Comparison of ENCODE assay signal across 9 cellular contexts in genomic region chr1:92079441-92079840, GRCh38. TPM values are rescaled to one million over a fixed set of nuclear protein-coding genes. Genes with fewer than 3 reads are reported as not detected.
DNase-seq lines count a peak whose midpoint lies in the region; TF ChIP-seq lines count a peak whose summit lies in the region.
"Had no signal": no experiment of that assay in that cellular context is flagged by ENCODE, and none has a peak within 500 bp of the region (broad histone marks: within the 10 kb centered on the region; RNA-seq: fewer than 3 reads in every experiment).

No MANE protein-coding gene starts in this region.

- no peaks in the 10 kb centered on the region for H3K79me2 ChIP-seq in Karpas-422 (ENCODE audit: low read length)
- H3K79me2 ChIP-seq in osteoblast (ENCODE audit: insufficient read depth, low read length), result no peaks in the 10 kb centered on the region

- H3K27me3 ChIP-seq in BLaER1 treated with 17β-estradiol and CSF1 and Interleukin-3, amounts not matched to agents 10 nM and 100 nM, result no peaks in the 10 kb centered on the region
- H3K27me3 ChIP-seq in Karpas-422 (ENCODE audit: low read length) (no peaks in the 10 kb centered on the region), osteoblast (ENCODE audit: insufficient read depth, low read length) (no peaks in the 10 kb centered on the region)

- H2AFZ ChIP-seq in Karpas-422 (ENCODE audit: low read length) (peak overlapping the region; percentile 92; the same call in 1 of the 2 replicates), osteoblast (ENCODE audit: low read length) (peak overlapping the region; percentile 90)

- DNase-seq in Karpas-422, result no peak
- no peak for DNase-seq in osteoblast (ENCODE audit: insufficient read length, low spot score, missing footprints)
- no peak for DNase-seq in GM20000 (ENCODE audit: low spot score)
- DNase-seq in central memory CD4-positive, alpha-beta T cell, result no peak
- DNase-seq in T-helper 1 cell, result no peak
- no peak for DNase-seq in activated effector memory CD4-positive, alpha-beta T cell treated with Interleukin-2 at 50 U/mL for 16 hours
- DNase-seq: GF-D8 had no signal

- TF ChIP-seq CTCF in osteoblast (IDR thresholded peaks at IDR 0.05; ENCODE audit: extremely low read depth, low read depth, low read length) (no peak), GM20000 (IDR thresholded peaks at IDR 0.05; ENCODE audit: extremely low read depth, missing control alignments) (no peak)

- H3K9me2 ChIP-seq in Karpas-422 (replicated peaks; ENCODE audit: insufficient read depth, low read length), result no peaks in the 10 kb centered on the region

- H3K4me2 ChIP-seq in BLaER1 treated with 17β-estradiol and CSF1 and Interleukin-3, amounts not matched to agents 10 nM and 100 nM, result peak overlapping the region; percentile 64 to 89 (median 81); a peak in 20 of 22 replicates
- H3K4me2 ChIP-seq in Karpas-422 (ENCODE audit: low read depth, low read length, poor library complexity, severe bottlenecking), result peak overlapping the region; percentile 81
- peak overlapping the region; percentile 81 for H3K4me2 ChIP-seq in osteoblast (ENCODE audit: insufficient read depth, low read length)

- H3K4me3 ChIP-seq in BLaER1 treated with 17β-estradiol and CSF1 and Interleukin-3, amounts not matched to agents 10 nM and 100 nM, result peak overlapping the region in 9 of 10 experiments; percentile 70 to 81 (median 72); a peak in 13 of 20 replicates
- H3K4me3 ChIP-seq in Karpas-422 (ENCODE audit: low read length) (no peak overlapping the region), osteoblast (ENCODE audit: insufficient read depth, low read length) (peak overlapping the region; percentile 80)

- H3K36me3 ChIP-seq in BLaER1 treated with 17β-estradiol and CSF1 and Interleukin-3, amounts not matched to agents 10 nM and 100 nM, result peaks cover 0 to 4% (median 0%) of the 10 kb centered on the region in 11 experiments; a peak in 2 of 22 replicates
- no peaks in the 10 kb centered on the region for H3K36me3 ChIP-seq in Karpas-422 (ENCODE audit: insufficient read depth, low read length)
- no peaks in the 10 kb centered on the region for H3K36me3 ChIP-seq in osteoblast (ENCODE audit: insufficient read depth, low read length)

- peaks cover 0 to 15% (median 8%) of the 10 kb centered on the region in 10 experiments; a peak in 12 of 20 replicates for H3K4me1 ChIP-seq in BLaER1 treated with 17β-estradiol and CSF1 and Interleukin-3, amounts not matched to agents 10 nM and 100 nM
- H3K4me1 ChIP-seq in Karpas-422 (ENCODE audit: low read length) (peaks cover 10% of the 10 kb centered on the region), osteoblast (ENCODE audit: insufficient read depth, low read length) (no peaks in the 10 kb centered on the region)

- H3K27ac ChIP-seq in BLaER1 treated with 17β-estradiol and CSF1 and Interleukin-3, amounts not matched to agents 10 nM and 100 nM, result peak overlapping the region in 1 of 11 experiments; percentile 76; a peak in 3 of 22 replicates
- H3K27ac ChIP-seq in Karpas-422 (ENCODE audit: low read length), result no peak overlapping the region
- peak overlapping the region; percentile 91 for H3K27ac ChIP-seq in cingulate gyrus (ENCODE audit: low read depth, low read length)
- H3K27ac ChIP-seq in osteoblast (ENCODE audit: low read depth, low read length), result no peak overlapping the region

- no peaks in the 10 kb centered on the region for H4K20me1 ChIP-seq in BLaER1 treated with 17β-estradiol and CSF1 and Interleukin-3, amounts not matched to agents 10 nM and 100 nM
- no peaks in the 10 kb centered on the region for H4K20me1 ChIP-seq in Karpas-422 (ENCODE audit: insufficient read depth, low read depth, low read length)
- no peaks in the 10 kb centered on the region for H4K20me1 ChIP-seq in osteoblast (ENCODE audit: insufficient read depth, low read length)

- H3K9ac ChIP-seq in BLaER1 treated with 17β-estradiol and CSF1 and Interleukin-3, amounts not matched to agents 10 nM and 100 nM, result peak overlapping the region in 4 of 11 experiments; percentile 78 to 82 (median 79); a peak in 5 of 22 replicates
- 0 out of 2 replicates have a peak overlapping the region, but pooled peaks have one; percentile 55 for H3K9ac ChIP-seq in Karpas-422 (ENCODE audit: low read length)

- peaks cover 7 to 18% (median 12%) of the 10 kb centered on the region in 11 experiments for H3K9me3 ChIP-seq in BLaER1 treated with 17β-estradiol and CSF1 and Interleukin-3, amounts not matched to agents 10 nM and 100 nM (replicated peaks in 1 of 11)
- H3K9me3 ChIP-seq in Karpas-422 (ENCODE audit: low read length) (no peaks in the 10 kb centered on the region), osteoblast (ENCODE audit: low read depth, low read length) (no peaks in the 10 kb centered on the region)

RNA-seq across cellular contexts. Expression of gene BTBD8, which starts 0.7 kb away (rescaled TPM):
- 0.29 and 0.86 TPM in 2 replicates for total RNA-seq in Karpas-422 (2014; rRNA removed; shearing (Covaris generic); ENCODE audit: low replicate concordance)
- 5.8 and 8.3 TPM in 2 replicates for total RNA-seq in osteoblast

RNA-seq across cellular contexts. Expression of gene SETSIP, which starts 4.2 kb away (rescaled TPM):
- 0.32 and 0.89 TPM in 2 replicates for total RNA-seq in Karpas-422 (2014; rRNA removed; shearing (Covaris generic); ENCODE audit: low replicate concordance)
- 0.29 and 0.36 TPM in 2 replicates for total RNA-seq in osteoblast

RNA-seq across cellular contexts. Expression of gene EPHX4, which starts 49.7 kb away (rescaled TPM):
- total RNA-seq in Karpas-422 (2014; rRNA removed; shearing (Covaris generic); ENCODE audit: low replicate concordance), result not detected in 2 replicates
- 0.29 and 0.36 TPM in 2 replicates for total RNA-seq in osteoblast
